26 cellular contexts compared by ENCODE assay signal in the genomic region with DNA sequence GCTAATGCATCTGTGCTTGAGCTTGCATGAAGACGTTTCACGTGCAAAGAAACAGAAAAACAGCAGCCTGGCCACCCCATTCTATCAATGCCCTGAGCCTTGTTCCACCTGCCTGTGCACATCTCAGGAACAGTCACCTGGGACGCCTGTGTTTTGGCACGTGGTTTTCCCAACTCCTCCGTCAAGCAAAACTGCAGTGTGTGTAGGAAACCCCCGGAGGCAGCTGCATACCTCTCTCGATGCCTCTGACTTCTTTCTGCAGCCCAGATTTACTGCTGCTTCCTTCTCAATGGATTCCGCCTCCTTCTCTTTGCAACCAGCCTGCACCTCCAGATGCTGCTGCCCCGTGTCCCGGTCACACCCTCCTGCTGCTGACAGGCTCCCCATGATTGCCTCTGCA.
"Had no signal": no experiment of that assay in that cellular context is flagged by ENCODE, and none has a peak within 500 bp of the region (broad histone marks: within the 10 kb centered on the region; RNA-seq: fewer than 3 reads in every experiment).

No MANE protein-coding gene starts in this region.

- H3K9me3 ChIP-seq: Peyer's patch, SJCRH30, SK-N-SH had no signal

- H3K4me1 Mint-ChIP-seq: activated naive CD4-positive, alpha-beta T cell treated with anti-CD3 and anti-CD28 coated beads, Interleukin-2, amount 10 ng/mL, durations not matched to agents 7 days and 5 days had no signal

- H3K27ac Mint-ChIP-seq: activated CD8-positive, alpha-beta T cell treated with anti-CD3 and anti-CD28 coated beads for 36 hours; activated naive CD4-positive, alpha-beta T cell treated with anti-CD3 and anti-CD28 coated beads, Interleukin-2, amount 10 ng/mL, durations not matched to agents 7 days and 5 days; activated naive CD8-positive, alpha-beta T cell treated with anti-CD3 and anti-CD28 coated beads for 36 hours; activated T-cell treated with anti-CD3 and anti-CD28 coated beads, Interleukin-2, amount 50 U/mL, for 72 hours; activated T-helper 2 cell treated with anti-CD3 and anti-CD28 coated beads, Interferon-gamma antibody, Interleukin-2, Interleukin-4, amounts not matched to agents 10 μg/mL and 5 μg/mL and 100 μg/mL, durations not matched to agents 14 hours and 24 hours and 36 hours had no signal

- H3K9ac ChIP-seq: SK-N-SH had no signal

- H3K4me2 ChIP-seq: SK-N-SH had no signal

- H3K9me3 Mint-ChIP-seq: activated CD8-positive, alpha-beta T cell treated with anti-CD3 and anti-CD28 coated beads for 36 hours had no signal

- H3K36me3 Mint-ChIP-seq: activated naive CD4-positive, alpha-beta T cell treated with anti-CD3 and anti-CD28 coated beads, Interleukin-2, amount 10 ng/mL, durations not matched to agents 7 days and 5 days; activated naive CD8-positive, alpha-beta T cell treated with anti-CD3 and anti-CD28 coated beads for 36 hours had no signal

- H3K4me1 ChIP-seq: Peyer's patch, SJCRH30 had no signal

- DNase-seq: activated CD4-positive, alpha-beta T cell treated with anti-CD3 and anti-CD28 coated beads for 4 hours; activated CD8-positive, alpha-beta memory T cell treated with anti-CD3 and anti-CD28 coated beads, Interleukin-2, amount 50 U/mL, for 4 hours; activated CD8-positive, alpha-beta T cell treated with anti-CD3 and anti-CD28 coated beads for 36 hours; activated gamma-delta T cell treated with Interleukin-2 at 50 U/mL for 16 hours; activated naive CD4-positive, alpha-beta T cell treated with anti-CD3 and anti-CD28 coated beads, Interleukin-2, amount 10 ng/mL, durations not matched to agents 7 days and 5 days; activated naive CD8-positive, alpha-beta T cell treated with anti-CD3 and anti-CD28 coated beads for 36 hours; activated T-cell treated with anti-CD3 and anti-CD28 coated beads, Interleukin-2, amount 50 U/mL, for 72 hours; brain microvascular endothelial cell; Kasumi-1; NCI-H1048; NCI-H146; NCI-H1930; NCI-H2107; NCI-H510A treated with DMSO at 0.1 percent for 48 hours; NCI-H69; NK-92 treated with Interleukin-12 subunit alpha and Interleukin-12 subunit beta, amount 100 ng/mL, for 24 hours; OCI-M1; Peyer's patch; Right ventricle myocardium superior; SJCRH30; SK-N-SH; T-helper 1 cell had no signal

- H3K4me3 Mint-ChIP-seq: activated CD8-positive, alpha-beta T cell treated with anti-CD3 and anti-CD28 coated beads for 36 hours; activated naive CD4-positive, alpha-beta T cell treated with anti-CD3 and anti-CD28 coated beads, Interleukin-2, amount 10 ng/mL, durations not matched to agents 7 days and 5 days; activated naive CD8-positive, alpha-beta T cell treated with anti-CD3 and anti-CD28 coated beads for 36 hours; activated T-cell treated with anti-CD3 and anti-CD28 coated beads, Interleukin-2, amount 50 U/mL, for 72 hours had no signal

- H3K36me3 ChIP-seq: brain microvascular endothelial cell, cardiac muscle cell, Peyer's patch, SJCRH30 had no signal

- H3K27ac ChIP-seq: brain microvascular endothelial cell, cardiac muscle cell, Peyer's patch, RWPE1, SJCRH30, VCaP had no signal

- H3K27me3 ChIP-seq: brain microvascular endothelial cell, Peyer's patch, SJCRH30 had no signal

- H3K4me3 ChIP-seq: cardiac muscle cell, Peyer's patch, SJCRH30 had no signal
